In genomic region chr12:121026274-121027045, GRCh38 we compare ENCODE assay signal across 1 cellular context.
TF ChIP-seq lines count a peak whose summit lies in the region.

No MANE protein-coding gene starts in this region.

TF ChIP-seq in HCT116, 20 proteins besides CTCF, POLR2A, EP300 and RAD21 (continued from another document):
- TF ChIP-seq CBX3 (IDR thresholded peaks at IDR 0.05; ENCODE audit: low read depth), result no peak
- TF ChIP-seq MAX (IDR thresholded peaks at IDR 0.05), result no peak
- no peak for TF ChIP-seq CEBPB (IDR thresholded peaks at IDR 0.05; ENCODE audit: low read depth)
- no peak for TF ChIP-seq ZNF274 (IDR thresholded peaks at IDR 0.05; ENCODE audit: low read depth, low read length)
- TF ChIP-seq REST (IDR thresholded peaks at IDR 0.05; ENCODE audit: low read depth), result no peak
- TF ChIP-seq ATF3 (IDR thresholded peaks at IDR 0.05), result no peak
- no peak for TF ChIP-seq SP1 (IDR thresholded peaks at IDR 0.05; ENCODE audit: low read depth)
